ENCODE assay signal across 35 cellular contexts in genomic region chr4:146214238-146214637, GRCh38. TPM values are rescaled to one million over a fixed set of nuclear protein-coding genes. Genes with fewer than 3 reads are reported as not detected.
"Had no signal": no experiment of that assay in that cellular context is flagged by ENCODE, and none has a peak within 500 bp of the region (broad histone marks: within the 10 kb centered on the region; RNA-seq: fewer than 3 reads in every experiment).

Gene REELD1 (plus strand): TSS chr4:146214538. CDS start chr4:146216953, 2,415 bp downstream.

- H3K4me3 Mint-ChIP-seq: activated CD4-positive, alpha-beta memory T cell treated with anti-CD3 and anti-CD28 coated beads, Interleukin-2, amount 10 ng/mL, durations not matched to agents 7 days and 5 days; activated CD4-positive, alpha-beta T cell treated with anti-CD3 and anti-CD28 coated beads, Interleukin-2, amount 10 ng/mL, durations not matched to agents 7 days and 5 days; activated naive CD8-positive, alpha-beta T cell; activated T-cell treated with anti-CD3 and anti-CD28 coated beads, Interleukin-2, amount 50 U/mL, for 24 hours; activated T-cell treated with anti-CD3 and anti-CD28 coated beads, Interleukin-2, amount 50 U/mL, for 72 hours; central memory CD8-positive, alpha-beta T cell; effector memory CD8-positive, alpha-beta T cell; WTC11 had no signal

- H3K4me3 ChIP-seq: coronary artery, esophagus squamous epithelium, gastroesophageal sphincter, heart right ventricle had no signal

- H3K27ac ChIP-seq: brain microvascular endothelial cell, coronary artery, epithelial cell of prostate, esophagus squamous epithelium, gastroesophageal sphincter, heart right ventricle had no signal

- ATAC-seq: activated T-cell treated with anti-CD3 and anti-CD28 coated beads, Interleukin-2, amount 50 U/mL, for 72 hours; effector memory CD8-positive, alpha-beta T cell; gastroesophageal sphincter; heart right ventricle; WTC11 had no signal

- H3K36me3 Mint-ChIP-seq: activated naive CD8-positive, alpha-beta T cell; WTC11 had no signal

- H3K27me3 Mint-ChIP-seq: activated naive CD8-positive, alpha-beta T cell; activated T-cell treated with anti-CD3 and anti-CD28 coated beads, Interleukin-2, amount 50 U/mL, for 24 hours; central memory CD8-positive, alpha-beta T cell; effector memory CD8-positive, alpha-beta T cell had no signal

- H3K27ac Mint-ChIP-seq: activated CD4-positive, alpha-beta memory T cell treated with anti-CD3 and anti-CD28 coated beads, Interleukin-2, amount 10 ng/mL, durations not matched to agents 7 days and 5 days; activated CD4-positive, alpha-beta T cell treated with anti-CD3 and anti-CD28 coated beads, Interleukin-2, amount 10 ng/mL, durations not matched to agents 7 days and 5 days; activated naive CD8-positive, alpha-beta T cell; activated T-cell treated with anti-CD3 and anti-CD28 coated beads, Interleukin-2, amount 50 U/mL, for 24 hours; activated T-cell treated with anti-CD3 and anti-CD28 coated beads, Interleukin-2, amount 50 U/mL, for 72 hours; effector memory CD8-positive, alpha-beta T cell; WTC11 had no signal

- H3K9me3 Mint-ChIP-seq: activated CD4-positive, alpha-beta memory T cell treated with anti-CD3 and anti-CD28 coated beads, Interleukin-2, amount 10 ng/mL, durations not matched to agents 7 days and 5 days; activated CD4-positive, alpha-beta T cell treated with anti-CD3 and anti-CD28 coated beads, Interleukin-2, amount 10 ng/mL, durations not matched to agents 7 days and 5 days; activated T-cell treated with anti-CD3 and anti-CD28 coated beads, Interleukin-2, amount 50 U/mL, for 24 hours; activated T-cell treated with anti-CD3 and anti-CD28 coated beads, Interleukin-2, amount 50 U/mL, for 72 hours; central memory CD8-positive, alpha-beta T cell; effector memory CD8-positive, alpha-beta T cell; WTC11 had no signal

- H3K27me3 ChIP-seq: brain microvascular endothelial cell, esophagus squamous epithelium, gastroesophageal sphincter, heart right ventricle had no signal

- H3K9me3 ChIP-seq: esophagus squamous epithelium, gastroesophageal sphincter, heart right ventricle had no signal

- DNase-seq: activated CD4-positive, alpha-beta memory T cell treated with anti-CD3 and anti-CD28 coated beads, Interleukin-2, amount 10 ng/mL, durations not matched to agents 7 days and 5 days; activated CD4-positive, alpha-beta T cell treated with anti-CD3 and anti-CD28 coated beads for 1 hour; activated CD4-positive, alpha-beta T cell treated with anti-CD3 and anti-CD28 coated beads for 4 hours; activated CD4-positive, alpha-beta T cell treated with anti-CD3 and anti-CD28 coated beads, Interleukin-2, amount 10 ng/mL, durations not matched to agents 7 days and 5 days; activated CD4-positive, alpha-beta T cell treated with anti-CD3 and anti-CD28 coated beads, Interleukin-2, amount 50 U/mL, for 4 hours; activated CD8-positive, alpha-beta memory T cell treated with anti-CD3 and anti-CD28 coated beads, Interleukin-2, amount 50 U/mL, for 48 hours; activated gamma-delta T cell; activated naive CD4-positive, alpha-beta T cell treated with anti-CD3 and anti-CD28 coated beads, Interleukin-2, amount 50 U/mL, for 16 hours; activated naive CD4-positive, alpha-beta T cell treated with Interleukin-2 at 50 U/mL for 16 hours; activated T-cell treated with anti-CD3 and anti-CD28 coated beads for 4 hours; activated T-cell treated with anti-CD3 and anti-CD28 coated beads, Interleukin-2, amount 50 U/mL, for 24 hours; activated T-cell treated with anti-CD3 and anti-CD28 coated beads, Interleukin-2, amount 50 U/mL, for 72 hours; amniotic stem cell; anterior cingulate cortex; brain microvascular endothelial cell; dermis blood vessel endothelial cell; effector CD4-positive, alpha-beta T cell; effector memory CD8-positive, alpha-beta T cell; esophagus squamous epithelium; foreskin melanocyte; heart right ventricle; T-helper 2 cell had no signal

- H3K36me3 ChIP-seq: brain microvascular endothelial cell, esophagus squamous epithelium, gastroesophageal sphincter, heart right ventricle had no signal

- H3K4me1 Mint-ChIP-seq: activated CD4-positive, alpha-beta memory T cell treated with anti-CD3 and anti-CD28 coated beads, Interleukin-2, amount 10 ng/mL, durations not matched to agents 7 days and 5 days; activated CD4-positive, alpha-beta T cell treated with anti-CD3 and anti-CD28 coated beads, Interleukin-2, amount 10 ng/mL, durations not matched to agents 7 days and 5 days; central memory CD8-positive, alpha-beta T cell; WTC11 had no signal

- H3K4me1 ChIP-seq: esophagus squamous epithelium, gastroesophageal sphincter, heart right ventricle had no signal

RNA-seq across cellular contexts. Expression of gene REELD1, which starts in this region (rescaled TPM):
- total RNA-seq: activated CD4-positive, alpha-beta memory T cell treated with anti-CD3 and anti-CD28 coated beads, Interleukin-2, amount 10 ng/mL, durations not matched to agents 7 days and 5 days; astrocyte; bronchial epithelial cell; cerebellum; dermis blood vessel endothelial cell; endothelial cell of umbilical vein; esophagus squamous epithelium; fibroblast of lung; fibroblast of villous mesenchyme; glomerular endothelial cell; WTC11 had no signal
- polyA plus RNA-seq: endothelial cell of umbilical vein, fibroblast of lung had no signal
